Comparison of ENCODE assay signal across 7 cellular contexts in the genomic region with DNA sequence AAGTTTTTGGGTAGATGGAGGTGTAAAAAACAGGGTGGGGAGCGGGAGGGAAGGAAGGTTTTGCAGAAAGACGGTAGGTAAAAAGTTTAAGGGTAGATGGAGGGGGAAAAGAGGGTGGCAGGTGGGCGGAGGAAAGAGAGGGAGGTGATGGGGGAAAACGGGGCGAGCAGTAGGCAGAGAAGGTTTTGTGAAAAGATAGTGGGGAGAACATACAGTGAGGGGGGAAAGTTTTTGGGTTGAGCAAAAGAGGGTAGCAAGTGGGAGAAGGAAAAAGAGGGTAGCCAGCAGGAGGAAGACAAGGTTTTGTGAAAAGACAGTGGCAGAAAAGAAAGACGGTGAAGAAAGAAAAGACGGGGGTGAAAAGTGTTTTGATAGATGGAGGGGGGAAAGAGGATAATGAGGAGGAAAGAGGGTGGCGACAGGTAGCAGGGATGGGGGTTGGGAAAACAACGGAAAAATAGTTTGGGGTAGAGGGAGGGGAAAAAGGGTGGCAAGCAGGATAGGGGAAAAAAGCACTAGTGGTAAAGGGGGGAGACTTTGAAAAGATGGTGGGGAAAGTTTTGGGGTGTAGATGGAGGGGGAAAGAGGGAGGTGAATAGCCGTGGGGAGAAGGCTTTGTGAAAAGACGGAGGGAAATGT.
DNase-seq lines count a peak whose midpoint lies in the region; FAIRE-seq and TF ChIP-seq lines count a peak whose summit lies in the region.
"Not testable (repeated sequence)": the region's sequence is repeated elsewhere in the genome, so short reads cannot be mapped to it uniquely, and the experiment has no call there.

No MANE protein-coding gene starts in this region.

- H2BK120ac ChIP-seq in H9 (ENCODE audit: low read depth, low read length, poor library complexity, severe bottlenecking); H1 (replicated peaks; ENCODE audit: low read depth, low read length); mesendoderm (ENCODE audit: low read depth, low read length): not testable (repeated sequence)

- not testable (repeated sequence) for TF ChIP-seq EP300 in H1 (IDR thresholded peaks at IDR 0.05; ENCODE audit: borderline replicate concordance in 1 of 2, low read depth in 2 of 2, low read length in 2 of 2); neural cell (conservative IDR thresholded peaks at IDR 0.05; ENCODE audit: poor library complexity, severe bottlenecking)

- H2BK15ac ChIP-seq in H9 (ENCODE audit: low read depth, low read length); H1 (ENCODE audit: low read length); mesendoderm (replicated peaks; ENCODE audit: low read depth): not testable (repeated sequence)

- not testable (repeated sequence) for H2BK12ac ChIP-seq in H9 (ENCODE audit: insufficient read length, low read depth, low read length); H1 (ENCODE audit: low read depth, low read length)

- H2BK5ac ChIP-seq in H9 (ENCODE audit: insufficient read length, low read length); H1 (ENCODE audit: low read depth, low read length); mesendoderm (ENCODE audit: low read length): not testable (repeated sequence)

- not testable (repeated sequence) for TF ChIP-seq RAD21 in H1 (IDR thresholded peaks at IDR 0.05 in 1 of 2, conservative IDR thresholded peaks at IDR 0.05 in 1 of 2; ENCODE audit: low read depth in 2 of 2, low read length in 2 of 2); neural cell (conservative IDR thresholded peaks at IDR 0.05)

- H4K91ac ChIP-seq in H9 (ENCODE audit: insufficient read length, low read depth, low read length); H1 (replicated peaks; ENCODE audit: insufficient read length, low read length): not testable (repeated sequence)

- H3T11ph ChIP-seq in H9 (ENCODE audit: low read length) = not testable (repeated sequence)

- H3K79me1 ChIP-seq in H9 (ENCODE audit: insufficient read depth, low read depth, low read length, poor library complexity, severe bottlenecking); H1 (ENCODE audit: low read depth, low read length); mesendoderm (ENCODE audit: low read length): not testable (repeated sequence)

- peaks cover 42 to 62% of the 10 kb centered on the region in 2 experiments for H3K9me3 Mint-ChIP-seq in H9
- not testable (repeated sequence) for H3K9me3 Mint-ChIP-seq in astrocyte (ENCODE audit: unreplicated experiment)
- peaks cover 30% of the 10 kb centered on the region for H3K9me3 Mint-ChIP-seq in osteocyte (ENCODE audit: unreplicated experiment)

- not testable (repeated sequence) for H3K79me2 ChIP-seq in H9 (ENCODE audit: insufficient read depth, low read length); astrocyte (ENCODE audit: insufficient read depth, low read length); H1 (ENCODE audit: control insufficient read depth in 1 of 2, insufficient read depth in 2 of 2, low read length in 2 of 2); mesendoderm (ENCODE audit: control insufficient read depth, insufficient read depth, low read length); neural cell (replicated peaks; ENCODE audit: insufficient read depth, low read length)

- not testable (repeated sequence) for H2AFZ ChIP-seq in H9 (ENCODE audit: low read length); astrocyte (ENCODE audit: low read depth, low read length); H1 (ENCODE audit: low read length); neural cell (ENCODE audit: low read depth, low read length)

- CTCF ChIA-PET in H1 (lab: Charles Lee; ENCODE audit: partially characterized antibody) = not testable (repeated sequence)

- not testable (repeated sequence) for H3K36me3 Mint-ChIP-seq in H9 (ENCODE audit: insufficient read depth in 1 of 3, low read depth in 3 of 3); astrocyte (ENCODE audit: low read depth, unreplicated experiment); osteocyte (ENCODE audit: unreplicated experiment)

- H3K36me3 ChIP-seq in astrocyte (ENCODE audit: insufficient read depth, low read length); H1 (ENCODE audit: control insufficient read depth in 2 of 4, insufficient read depth in 4 of 4, low read length in 3 of 4); iPS-15b (ENCODE audit: control insufficient read depth, insufficient read depth, low read length); mesendoderm (ENCODE audit: control insufficient read depth, insufficient read depth, low read length); neural cell (ENCODE audit: insufficient read depth, low read length): not testable (repeated sequence)

- DNase-seq in H9; astrocyte (ENCODE audit: low read depth); H1 (ENCODE audit: low read depth in 1 of 2, low spot score in 2 of 2); mesendoderm; osteocyte (ENCODE audit: extremely low spot score, unreplicated experiment): not testable (repeated sequence)

- not testable (repeated sequence) for H3K9me3 ChIP-seq in H9 (ENCODE audit: control insufficient read depth, low read depth, low read length); astrocyte (ENCODE audit: insufficient read depth, low read depth, low read length); iPS-15b (ENCODE audit: control insufficient read depth, insufficient read depth, low read length); neural cell (ENCODE audit: low read length)
- peaks cover 0 to 26% of the 10 kb centered on the region in 2 experiments; a peak in 2 of 4 replicates for H3K9me3 ChIP-seq in H1 (ENCODE audit: insufficient read depth in 2 of 2, low read depth in 1 of 2, low read length in 1 of 2)

- not testable (repeated sequence) for H2BK20ac ChIP-seq in H9 (ENCODE audit: low read depth, low read length, poor library complexity, severe bottlenecking); H1 (ENCODE audit: low read length)

- not testable (repeated sequence) for H4K20me1 ChIP-seq in H9 (ENCODE audit: control insufficient read depth, insufficient read depth, insufficient read length); astrocyte (ENCODE audit: insufficient read depth, low read length); H1 (replicated peaks in 1 of 2; ENCODE audit: control insufficient read depth in 1 of 2, insufficient read depth in 2 of 2, low read length in 2 of 2); neural cell (ENCODE audit: insufficient read depth)

- H3K9me2 ChIP-seq in neural cell (ENCODE audit: insufficient read depth, low read length) = not testable (repeated sequence)

- not testable (repeated sequence) for H3K4me1 ChIP-seq in H9 (ENCODE audit: insufficient read depth, low read length); astrocyte (ENCODE audit: insufficient read depth, low read length); H1 (replicated peaks in 1 of 4; ENCODE audit: control insufficient read depth in 3 of 4, insufficient read depth in 4 of 4, low read length in 3 of 4); iPS-15b (ENCODE audit: control insufficient read depth, insufficient read depth, low read length); mesendoderm (ENCODE audit: control insufficient read depth, low read depth, low read length)

- POLR2A ChIA-PET in H1 (lab: Charles Lee; ENCODE audit: partially characterized antibody) = not testable (repeated sequence)

- not testable (repeated sequence) for H3K4ac ChIP-seq in H9 (ENCODE audit: low read depth, low read length); H1 (replicated peaks; ENCODE audit: insufficient read length, low read depth, low read length); mesendoderm (ENCODE audit: low read depth, low read length)

- not testable (repeated sequence) for TF ChIP-seq POLR2A in H1 (IDR thresholded peaks at IDR 0.05; ENCODE audit: control extremely low read depth in 1 of 2, low read depth in 2 of 2, low read length in 2 of 2)

- not testable (repeated sequence) for H3K56ac ChIP-seq in H9 (ENCODE audit: insufficient read length, low read depth, low read length); H1 (replicated peaks; ENCODE audit: insufficient read length, low read depth, low read length)
- peak overlapping the region; percentile 60 for H3K56ac ChIP-seq in mesendoderm (ENCODE audit: low read length)

- not testable (repeated sequence) for H4K5ac ChIP-seq in H9 (ENCODE audit: insufficient read length, low read depth, low read length); H1 (ENCODE audit: insufficient read length, low read depth, low read length); mesendoderm (ENCODE audit: low read length)

- not testable (repeated sequence) for FAIRE-seq in astrocyte (lab: Jason Lieb, UNC); H1 (lab: Jason Lieb, UNC)

- H3K23me2 ChIP-seq in H9 (ENCODE audit: insufficient read length, low read depth, low read length, poor library complexity, severe bottlenecking); H1 (ENCODE audit: low read depth, low read length): not testable (repeated sequence)

- not testable (repeated sequence) for H3K27me3 Mint-ChIP-seq in H9 (ENCODE audit: low read depth); astrocyte (ENCODE audit: low read depth, unreplicated experiment); osteocyte (ENCODE audit: unreplicated experiment)

- not testable (repeated sequence) for H3K4me3 ChIP-seq in astrocyte (ENCODE audit: insufficient read depth, low read depth, low read length)
- H3K4me3 ChIP-seq in H1 (ENCODE audit: extremely low read depth in 1 of 4, insufficient read depth in 2 of 4, low read depth in 3 of 4, low read length in 4 of 4) = peak overlapping the region; percentile 21 to 59 (median 45); a peak in 5 of 8 replicates
- peak overlapping the region; percentile 22 for H3K4me3 ChIP-seq in iPS-15b (ENCODE audit: low read depth, low read length)
- peak overlapping the region; percentile 26 for H3K4me3 ChIP-seq in mesendoderm (ENCODE audit: low read length)
- H3K4me3 ChIP-seq in neural cell (ENCODE audit: low read length) = peak overlapping the region; percentile 55

- H3F3A ChIP-seq in neural cell (ENCODE audit: insufficient read depth, low read length, poor library complexity, severe bottlenecking) = not testable (repeated sequence)

- not testable (repeated sequence) for H2AK5ac ChIP-seq in H9 (ENCODE audit: insufficient read length, low read length); H1 (ENCODE audit: low read depth, low read length); mesendoderm (ENCODE audit: low read length)

- TF ChIP-seq CTCF in H9 (conservative IDR thresholded peaks at IDR 0.05); astrocyte (IDR thresholded peaks at IDR 0.05; ENCODE audit: insufficient read depth, low read depth, low read length); H1 (IDR thresholded peaks at IDR 0.05; ENCODE audit: control extremely low read depth in 1 of 3, insufficient read depth in 1 of 3, low read depth in 1 of 3, low read length in 3 of 3); neural cell (IDR thresholded peaks at IDR 0.05; ENCODE audit: poor library complexity, severe bottlenecking); osteocyte (IDR thresholded peaks at IDR 0.05): not testable (repeated sequence)

- not testable (repeated sequence) for H3K9ac ChIP-seq in H9 (ENCODE audit: extremely low read depth, insufficient read length, low read length); astrocyte (ENCODE audit: low read length); iPS-15b (ENCODE audit: low read depth, low read length)
- H3K9ac ChIP-seq in H1 (replicated peaks in 1 of 4; ENCODE audit: extremely low read depth in 1 of 4, low read depth in 3 of 4, low read length in 3 of 4) (peak overlapping the region in 1 of 4 experiments; percentile 66; a peak in 2 of 7 replicates), mesendoderm (ENCODE audit: low read length) (peak overlapping the region; percentile 59), neural cell (ENCODE audit: low read length) (peak overlapping the region; percentile 26)

- not testable (repeated sequence) for H3K4me2 ChIP-seq in H9 (ENCODE audit: insufficient read depth, insufficient read length, low read length); astrocyte (ENCODE audit: low read length); H1 (ENCODE audit: insufficient read depth in 1 of 2, low read depth in 2 of 2, low read length in 2 of 2); mesendoderm (ENCODE audit: low read length); neural cell (ENCODE audit: low read length)

- not testable (repeated sequence) for H3K4me1 Mint-ChIP-seq in H9; astrocyte (ENCODE audit: low read depth, unreplicated experiment); osteocyte (ENCODE audit: unreplicated experiment)

- H3K14ac ChIP-seq in H9 (ENCODE audit: insufficient read depth, low read length); H1 (ENCODE audit: insufficient read length): not testable (repeated sequence)

- not testable (repeated sequence) for H3K27ac ChIP-seq in H9 (ENCODE audit: insufficient read length, low read depth, low read length); astrocyte (ENCODE audit: low read depth, low read length); H1 (ENCODE audit: low read depth, low read length); mesendoderm (ENCODE audit: low read depth, low read length)
- H3K27ac ChIP-seq in neural cell (ENCODE audit: low read length) = peak overlapping the region; percentile 49

- H3K23ac ChIP-seq in H9 (ENCODE audit: insufficient read length, low read depth, low read length); H1 (ENCODE audit: insufficient read length); mesendoderm (ENCODE audit: low read length): not testable (repeated sequence)

- H3K4me3 Mint-ChIP-seq in H9 = peak overlapping the region; percentile 56 to 79
- peak overlapping the region; percentile 79 for H3K4me3 Mint-ChIP-seq in astrocyte (ENCODE audit: unreplicated experiment)
- H3K4me3 Mint-ChIP-seq in osteocyte (ENCODE audit: unreplicated experiment) = peak overlapping the region; percentile 72

- not testable (repeated sequence) for H4K8ac ChIP-seq in H9 (replicated peaks; ENCODE audit: insufficient read length, low read depth, low read length); H1 (ENCODE audit: extremely low read depth, insufficient read depth, low read length); mesendoderm (ENCODE audit: low read depth, low read length)

- not testable (repeated sequence) for H3K18ac ChIP-seq in H9 (ENCODE audit: insufficient read length, low read depth, low read length); H1 (ENCODE audit: extremely low read depth, low read length); mesendoderm (ENCODE audit: low read length)

- H3K27ac Mint-ChIP-seq in H9; astrocyte (ENCODE audit: unreplicated experiment); osteocyte (ENCODE audit: unreplicated experiment): not testable (repeated sequence)

- not testable (repeated sequence) for H3K27me3 ChIP-seq in H9 (ENCODE audit: insufficient read depth, low read length); astrocyte (ENCODE audit: insufficient read depth, low read length); H1 (replicated peaks in 1 of 4; ENCODE audit: control insufficient read depth in 3 of 4, extremely low read depth in 1 of 4, insufficient read depth in 3 of 4, low read length in 3 of 4); iPS-15b (ENCODE audit: control insufficient read depth, insufficient read depth, low read length); mesendoderm (ENCODE audit: insufficient read depth, low read length, poor library complexity); neural cell (ENCODE audit: insufficient read depth, low read depth, low read length)

- WGBS in H9 (ENCODE audit: extremely low coverage, insufficient read length, low lambda C conversion rate) = 92% methylated on average over 6 of the region's 11 CpGs
- WGBS in H1 (ENCODE audit: extremely low coverage in 1 of 2, insufficient coverage in 1 of 2, insufficient read length in 1 of 2, insufficient replicate concordance in 2 of 2, low coverage in 1 of 2, low lambda C conversion rate in 2 of 2, missing lambda C conversion rate in 1 of 2), 2 experiments = 69 to 98% methylated on average over 4 to 10 of the region's 11 CpGs
- over 99% methylated on average over 6 of the region's 11 CpGs for WGBS in mesendoderm (ENCODE audit: extremely low coverage, insufficient coverage, low lambda C conversion rate)
